In the genomic region with DNA sequence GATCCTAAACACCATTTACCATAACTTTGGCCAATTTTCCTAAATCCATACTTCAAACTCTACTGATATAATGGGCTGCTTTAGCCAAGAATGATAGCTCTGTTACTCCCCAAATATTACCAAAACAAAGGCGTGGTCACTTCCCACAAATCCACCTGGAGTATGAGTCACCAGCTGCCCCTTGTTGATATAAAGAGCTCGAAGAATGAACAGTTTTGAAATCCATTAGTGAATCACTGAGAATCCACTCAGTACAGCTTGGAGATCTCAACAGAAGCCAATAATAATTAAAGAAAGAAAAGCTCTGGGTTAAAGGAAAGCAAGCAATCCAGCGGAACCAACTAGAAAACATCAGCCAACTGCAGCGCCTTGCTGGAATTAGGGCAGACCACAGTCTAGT, we compare ENCODE assay signal across 17 cellular contexts.
DNase-seq lines count a peak whose midpoint lies in the region; TF ChIP-seq lines count a peak whose summit lies in the region.
"Had no signal": no experiment of that assay in that cellular context is flagged by ENCODE, and none has a peak within 500 bp of the region (broad histone marks: within the 10 kb centered on the region; RNA-seq: fewer than 3 reads in every experiment).

No MANE protein-coding gene starts in this region.

- no peak overlapping the region for H3K4me3 Mint-ChIP-seq in activated CD4-positive, alpha-beta memory T cell treated with anti-CD3 and anti-CD28 coated beads for 36 hours
- H3K4me3 Mint-ChIP-seq: activated CD4-positive, alpha-beta T cell treated with anti-CD3 and anti-CD28 coated beads for 36 hours; activated naive CD8-positive, alpha-beta T cell treated with anti-CD3 and anti-CD28 coated beads for 36 hours; activated T-helper 1 cell treated with anti-CD3 and anti-CD28 coated beads, Interleukin-12 subunit alpha, Interleukin-12 subunit beta, Interleukin-2, Interleukin-4 antibody, amounts not matched to agents 30 ng/mL and 10 ng/mL and 1 ng/mL, durations not matched to agents 14 hours and 24 hours and 36 hours; brain had no signal

- no peak for TF ChIP-seq CTCF in epithelial cell of esophagus (IDR thresholded peaks at IDR 0.05; ENCODE audit: insufficient read depth, low read depth, low read length, missing control alignments)

- intact Hi-C loops in activated CD4-positive, alpha-beta memory T cell treated with anti-CD3 and anti-CD28 coated beads for 36 hours (cut with micrococcal nuclease): no loop called here

- no peaks in the 10 kb centered on the region for H3K9me3 Mint-ChIP-seq in activated CD4-positive, alpha-beta memory T cell treated with anti-CD3 and anti-CD28 coated beads for 36 hours
- H3K9me3 Mint-ChIP-seq: activated naive CD8-positive, alpha-beta T cell treated with anti-CD3 and anti-CD28 coated beads for 36 hours; activated T-helper 1 cell treated with anti-CD3 and anti-CD28 coated beads, Interleukin-12 subunit alpha, Interleukin-12 subunit beta, Interleukin-2, Interleukin-4 antibody, amounts not matched to agents 30 ng/mL and 10 ng/mL and 1 ng/mL, durations not matched to agents 14 hours and 24 hours and 36 hours had no signal

- peak; percentile 17 for DNase-seq in NCI-H187 treated with DMSO at 0.1 percent for 48 hours (lab: John Stamatoyannopoulos, UW)
- DNase-seq in NCI-H187 (lab: John Stamatoyannopoulos, UW): no peak
- DNase-seq in NCI-H1105 treated with DMSO at 0.1 percent for 48 hours (lab: John Stamatoyannopoulos, UW): peak; percentile 94
- DNase-seq in NCI-H524 treated with DMSO at 0.1 percent for 48 hours (lab: John Stamatoyannopoulos, UW): peak; percentile 23
- DNase-seq in epithelial cell of esophagus (ENCODE audit: low read depth): peak; percentile 15
- DNase-seq in MV-4-11 (lab: John Stamatoyannopoulos, UW): no peak
- no peak for DNase-seq in GOT3 (lab: John Stamatoyannopoulos, UW)
- DNase-seq in activated CD4-positive, alpha-beta memory T cell treated with anti-CD3 and anti-CD28 coated beads for 36 hours: no peak
- DNase-seq: activated CD4-positive, alpha-beta T cell treated with anti-CD3 and anti-CD28 coated beads for 36 hours; activated naive CD8-positive, alpha-beta T cell treated with anti-CD3 and anti-CD28 coated beads for 36 hours; DMS 273 treated with DMSO at 0.1 percent for 48 hours; heart left ventricle had no signal

- no peaks in the 10 kb centered on the region for H3K36me3 Mint-ChIP-seq in activated CD4-positive, alpha-beta memory T cell treated with anti-CD3 and anti-CD28 coated beads for 36 hours
- H3K36me3 Mint-ChIP-seq: activated naive CD8-positive, alpha-beta T cell treated with anti-CD3 and anti-CD28 coated beads for 36 hours; brain had no signal

- H3K4me1 Mint-ChIP-seq in activated CD4-positive, alpha-beta memory T cell treated with anti-CD3 and anti-CD28 coated beads for 36 hours (ENCODE audit: low read depth): no peaks in the 10 kb centered on the region
- H3K4me1 Mint-ChIP-seq: activated CD4-positive, alpha-beta T cell treated with anti-CD3 and anti-CD28 coated beads for 36 hours; activated naive CD8-positive, alpha-beta T cell treated with anti-CD3 and anti-CD28 coated beads for 36 hours had no signal

- H3K4me3 ChIP-seq in epithelial cell of esophagus (ENCODE audit: low read length): no peak overlapping the region
- H3K4me3 ChIP-seq: A549, BLaER1, coronary artery, heart left ventricle had no signal

- no peaks in the 10 kb centered on the region for H3K27me3 Mint-ChIP-seq in activated CD4-positive, alpha-beta memory T cell treated with anti-CD3 and anti-CD28 coated beads for 36 hours
- H3K27me3 Mint-ChIP-seq: activated CD4-positive, alpha-beta T cell treated with anti-CD3 and anti-CD28 coated beads for 36 hours had no signal

- no peak overlapping the region for H3K27ac Mint-ChIP-seq in activated CD4-positive, alpha-beta memory T cell treated with anti-CD3 and anti-CD28 coated beads for 36 hours
- H3K27ac Mint-ChIP-seq: activated CD4-positive, alpha-beta T cell treated with anti-CD3 and anti-CD28 coated beads for 36 hours; activated naive CD8-positive, alpha-beta T cell treated with anti-CD3 and anti-CD28 coated beads for 36 hours; activated T-helper 1 cell treated with anti-CD3 and anti-CD28 coated beads, Interleukin-12 subunit alpha, Interleukin-12 subunit beta, Interleukin-2, Interleukin-4 antibody, amounts not matched to agents 30 ng/mL and 10 ng/mL and 1 ng/mL, durations not matched to agents 14 hours and 24 hours and 36 hours had no signal

- CTCF ChIA-PET in activated CD4-positive, alpha-beta memory T cell treated with anti-CD3 and anti-CD28 coated beads for 36 hours (lab: Charles Lee): no interaction called here

- POLR2A ChIA-PET in activated CD4-positive, alpha-beta memory T cell treated with anti-CD3 and anti-CD28 coated beads for 36 hours (lab: Charles Lee): no interaction called here

Comparison
In these comparisons a context has a peak if more than half of its experiments do, and no peak if none do; other contexts are left out.
1. DNase-seq: peak in NCI-H187 treated with DMSO at 0.1 percent for 48 hours (single experiment), NCI-H1105 treated with DMSO at 0.1 percent for 48 hours (single experiment), NCI-H524 treated with DMSO at 0.1 percent for 48 hours (single experiment) and epithelial cell of esophagus (single experiment); none in NCI-H187 (0 of 2), MV-4-11 (single experiment), GOT3 (single experiment) and activated CD4-positive, alpha-beta memory T cell treated with anti-CD3 and anti-CD28 coated beads for 36 hours (single experiment).